ENCODE assay signal across 9 cellular contexts in the genomic region with DNA sequence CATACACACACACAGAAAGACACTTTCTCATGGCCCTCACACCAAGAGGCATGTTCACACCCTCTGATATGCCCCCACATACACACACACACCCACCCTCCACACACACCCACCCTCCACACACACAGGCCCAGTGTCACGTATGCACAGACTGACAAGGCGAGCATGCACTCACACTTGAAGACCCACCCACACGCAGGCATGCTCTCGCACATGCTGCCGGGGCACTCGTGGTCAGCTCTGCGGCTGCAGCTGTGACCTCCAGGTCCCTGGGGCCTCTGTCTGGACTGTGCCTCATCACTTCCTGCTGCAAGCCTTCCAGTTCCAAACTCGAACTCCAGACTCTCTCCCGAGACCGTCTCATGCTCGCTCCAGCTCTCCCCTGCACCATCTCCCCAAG. TPM values are rescaled to one million over a fixed set of nuclear protein-coding genes. Genes with fewer than 3 reads are reported as not detected.
DNase-seq lines count a peak whose midpoint lies in the region; ATAC-seq and TF ChIP-seq lines count a peak whose summit lies in the region.
"Had no signal": no experiment of that assay in that cellular context is flagged by ENCODE, and none has a peak within 500 bp of the region (broad histone marks: within the 10 kb centered on the region; RNA-seq: fewer than 3 reads in every experiment).

No MANE protein-coding gene starts in this region.

- H3K4me3 ChIP-seq in prostate gland: no peak overlapping the region

- no peaks in the 10 kb centered on the region for H3K9me3 ChIP-seq in prostate gland

- ATAC-seq in HG02885 (IDR thresholded peaks at IDR 0.05; ENCODE audit: poor library complexity, unreplicated experiment) (peak; percentile 55), GM21825 (IDR thresholded peaks at IDR 0.05; ENCODE audit: unreplicated experiment) (no peak)

- DNase-seq in AG08396 (ENCODE audit: low spot score) (peak; percentile 76), dermis blood vessel endothelial cell (peak; percentile 77), myocyte (ENCODE audit: low read depth) (peak; percentile 89), prostate gland (ENCODE audit: low spot score) (no peak), RPMI8226 (no peak), NCI-H2107 treated with DMSO at 0.1 percent for 48 hours (lab: John Stamatoyannopoulos, UW; ENCODE audit: unreplicated experiment) (no peak)
- DNase-seq: NCI-H446 treated with DMSO at 0.1 percent for 48 hours had no signal

- no peak for TF ChIP-seq CTCF in prostate gland (IDR thresholded peaks at IDR 0.05)

- no peaks in the 10 kb centered on the region for H3K27me3 ChIP-seq in prostate gland (replicated peaks; ENCODE audit: insufficient read depth)

- no peak overlapping the region for H3K27ac ChIP-seq in prostate gland

- intact Hi-C loops in prostate gland (cut with DNase I): no loop called here

- TF ChIP-seq POLR2A in prostate gland (IDR thresholded peaks at IDR 0.05): no peak

- no peaks in the 10 kb centered on the region for H3K36me3 ChIP-seq in prostate gland

- no peaks in the 10 kb centered on the region for H3K4me1 ChIP-seq in prostate gland (replicated peaks)

- WGBS in prostate gland: 74% methylated on average over 11 of the region's 11 CpGs

RNA-seq across cellular contexts. Expression of gene DCHS1, which starts 9.6 kb away (rescaled TPM):
- total RNA-seq in dermis blood vessel endothelial cell (61.8 and 81.7 TPM in 2 replicates), myocyte (0.73 and 0.78 TPM in 2 replicates), prostate gland (10 to 100 TPM; 11.2 to 17.4 TPM)
- polyA plus RNA-seq in myocyte (2012): 0.50 TPM

RNA-seq across cellular contexts. Expression of gene TPP1, which starts 26.8 kb away (rescaled TPM):
- total RNA-seq in dermis blood vessel endothelial cell: 137 and 197 TPM in 2 replicates
- total RNA-seq in myocyte: 55.4 and 60.0 TPM in 2 replicates
- 111 TPM for polyA plus RNA-seq in myocyte (2012)
- 100 to 1,000 TPM in 1 of 2 donors, 10 to 100 TPM in 1; 94.6 to 147 TPM for total RNA-seq in prostate gland

RNA-seq across cellular contexts. Expression of gene TAF10, which starts 34.0 kb away (rescaled TPM):
- total RNA-seq in dermis blood vessel endothelial cell (27.5 and 34.2 TPM in 2 replicates), myocyte (84.2 and 145 TPM in 2 replicates), prostate gland (100 to 1,000 TPM; 130 to 193 TPM)
- 293 TPM for polyA plus RNA-seq in myocyte (2012)

RNA-seq across cellular contexts. Expression of gene MRPL17, which starts 37.1 kb away (rescaled TPM):
- total RNA-seq in dermis blood vessel endothelial cell (31.2 and 61.6 TPM in 2 replicates), myocyte (48.7 and 88.0 TPM in 2 replicates), prostate gland (10 to 100 TPM; 18.3 to 44.6 TPM)
- polyA plus RNA-seq in myocyte (2012): 180 TPM

RNA-seq across cellular contexts. Expression of gene ILK, which starts 42.5 kb away (rescaled TPM):
- total RNA-seq in dermis blood vessel endothelial cell (163 and 202 TPM in 2 replicates), myocyte (139 and 165 TPM in 2 replicates), prostate gland (100 to 1,000 TPM; 172 to 195 TPM)
- polyA plus RNA-seq in myocyte (2012): 273 TPM

Comparison
In these comparisons a context has a peak if more than half of its experiments do, and no peak if none do; other contexts are left out.
1. DNase-seq: peak in AG08396 (single experiment), dermis blood vessel endothelial cell (single experiment) and myocyte (single experiment); none in prostate gland (single experiment), RPMI8226 (single experiment) and NCI-H2107 treated with DMSO at 0.1 percent for 48 hours (single experiment).